17 cellular contexts compared by ENCODE assay signal in the genomic region with DNA sequence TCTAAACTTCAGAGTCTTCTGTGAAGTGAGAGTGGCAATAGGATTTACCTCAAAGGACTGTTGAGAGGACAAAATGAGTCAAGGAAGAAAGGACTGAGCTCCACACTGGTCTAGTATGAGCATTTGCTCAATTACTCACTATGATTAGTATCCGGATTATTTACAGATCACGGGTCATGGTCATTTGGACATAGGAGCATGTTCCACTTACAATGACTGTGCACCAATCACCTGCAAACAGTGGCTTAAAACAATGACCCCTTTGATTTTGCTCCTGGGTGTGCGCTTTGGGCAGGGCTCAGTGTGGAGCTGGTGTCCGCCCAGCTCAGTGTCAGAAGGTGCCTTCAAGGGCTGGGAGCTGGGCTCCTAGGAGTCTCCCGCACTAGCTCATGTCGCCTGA.
DNase-seq lines count a peak whose midpoint lies in the region; ATAC-seq, FAIRE-seq and TF ChIP-seq lines count a peak whose summit lies in the region.
"Had no signal": no experiment of that assay in that cellular context is flagged by ENCODE, and none has a peak within 500 bp of the region (broad histone marks: within the 10 kb centered on the region; RNA-seq: fewer than 3 reads in every experiment).

No MANE protein-coding gene starts in this region.

- no peaks in the 10 kb centered on the region for H3K79me1 ChIP-seq in H1 (ENCODE audit: low read depth, low read length)

- no peak for FAIRE-seq in H1 (lab: Jason Lieb, UNC)
- FAIRE-seq: G401.6, GM12891 had no signal

- H2BK20ac ChIP-seq in H1 (ENCODE audit: low read length) = no peak overlapping the region

- H3K9ac ChIP-seq in DND-41 (ENCODE audit: low read depth, low read length) = peak overlapping the region; percentile 37; the same call in 1 of the 2 replicates
- H3K9ac ChIP-seq in H1 (replicated peaks in 1 of 4; ENCODE audit: extremely low read depth in 1 of 4, low read depth in 3 of 4, low read length in 3 of 4) = no peak overlapping the region
- H3K9ac ChIP-seq: BLaER1 treated with 17β-estradiol and CSF1 and Interleukin-3, amounts not matched to agents 10 nM and 100 nM had no signal

- no peaks in the 10 kb centered on the region for H3K79me2 ChIP-seq in DND-41 (ENCODE audit: insufficient read depth, low read length)
- no peaks in the 10 kb centered on the region for H3K79me2 ChIP-seq in H1 (ENCODE audit: control insufficient read depth in 1 of 2, insufficient read depth in 2 of 2, low read length in 2 of 2)

- H4K20me1 ChIP-seq in DND-41 (ENCODE audit: insufficient read depth, low read length) = no peaks in the 10 kb centered on the region
- no peaks in the 10 kb centered on the region for H4K20me1 ChIP-seq in H1 (replicated peaks in 1 of 2; ENCODE audit: control insufficient read depth in 1 of 2, insufficient read depth in 2 of 2, low read length in 2 of 2)
- H4K20me1 ChIP-seq: BLaER1 treated with 17β-estradiol and CSF1 and Interleukin-3, amounts not matched to agents 10 nM and 100 nM had no signal

- H3K4ac ChIP-seq in H1 (replicated peaks; ENCODE audit: insufficient read length, low read depth, low read length) = no peak overlapping the region

- TF ChIP-seq EP300 in H1 (IDR thresholded peaks at IDR 0.05; ENCODE audit: borderline replicate concordance in 1 of 2, low read depth in 2 of 2, low read length in 2 of 2) = no peak

- H3K27ac ChIP-seq in DND-41 (ENCODE audit: low read length) (peak overlapping the region; percentile 84), H1 (ENCODE audit: low read depth, low read length) (no peak overlapping the region)
- H3K27ac ChIP-seq: BLaER1 treated with 17β-estradiol and CSF1 and Interleukin-3, amounts not matched to agents 10 nM and 100 nM had no signal

- H3K14ac ChIP-seq in H1 (ENCODE audit: insufficient read length) = no peak overlapping the region

- H3K4me1 ChIP-seq in DND-41 (ENCODE audit: insufficient read depth, low read length) (peaks cover 65% of the 10 kb centered on the region), H1 (replicated peaks in 1 of 4; ENCODE audit: control insufficient read depth in 3 of 4, insufficient read depth in 4 of 4, low read length in 3 of 4) (peaks cover 0 to 10% (median 4%) of the 10 kb centered on the region in 4 experiments; a peak in 4 of 7 replicates)

- peak overlapping the region; percentile 28; the same call in 1 of the 2 replicates for H3K18ac ChIP-seq in H1 (ENCODE audit: extremely low read depth, low read length)

- H2BK15ac ChIP-seq in H1 (ENCODE audit: low read length) = 0 out of 2 replicates have a peak overlapping the region, but pooled peaks have one; percentile 48

- no peak overlapping the region for H3K23ac ChIP-seq in H1 (ENCODE audit: insufficient read length)

- H3K4me3 Mint-ChIP-seq in T-helper 2 cell treated with Interferon-gamma antibody and Interleukin-4, amounts not matched to agents 5 μg/mL and 100 μg/mL, for 36 hours = no peak overlapping the region
- H3K4me3 Mint-ChIP-seq: B cell; CD8-positive, alpha-beta T cell; GM23338; H9 had no signal

- peak overlapping the region; percentile 61; the same call in 1 of the 2 replicates for H2BK12ac ChIP-seq in H1 (ENCODE audit: low read depth, low read length)

- H3K23me2 ChIP-seq in H1 (ENCODE audit: low read depth, low read length) = no peaks in the 10 kb centered on the region

- TF ChIP-seq CTCF in DND-41 (IDR thresholded peaks at IDR 0.05; ENCODE audit: borderline replicate concordance, extremely low read depth, low read length, poor library complexity, severe bottlenecking) (no peak), H1 (IDR thresholded peaks at IDR 0.05; ENCODE audit: control extremely low read depth in 1 of 3, insufficient read depth in 1 of 3, low read depth in 1 of 3, low read length in 3 of 3) (no peak)

- 0 out of 2 replicates have a peak overlapping the region, but pooled peaks have one; percentile 31 for H2AK5ac ChIP-seq in H1 (ENCODE audit: low read depth, low read length)

- H4K5ac ChIP-seq in H1 (ENCODE audit: insufficient read length, low read depth, low read length) = no peak overlapping the region

- H3K56ac ChIP-seq in H1 (replicated peaks; ENCODE audit: insufficient read length, low read depth, low read length) = no peak overlapping the region

- H3K9me3 Mint-ChIP-seq in T-helper 2 cell treated with Interferon-gamma antibody and Interleukin-4, amounts not matched to agents 5 μg/mL and 100 μg/mL, for 36 hours = no peaks in the 10 kb centered on the region
- H3K9me3 Mint-ChIP-seq: CD8-positive, alpha-beta T cell had no signal

- H3K36me3 ChIP-seq in DND-41 (ENCODE audit: insufficient read depth, low read length) = no peaks in the 10 kb centered on the region
- no peaks in the 10 kb centered on the region for H3K36me3 ChIP-seq in H1 (ENCODE audit: control insufficient read depth in 2 of 4, insufficient read depth in 4 of 4, low read length in 3 of 4)
- H3K36me3 ChIP-seq: BLaER1 treated with 17β-estradiol and CSF1 and Interleukin-3, amounts not matched to agents 10 nM and 100 nM had no signal

- H4K8ac ChIP-seq in H1 (ENCODE audit: extremely low read depth, insufficient read depth, low read length) = no peak overlapping the region

- H3K27ac Mint-ChIP-seq in T-helper 2 cell treated with Interferon-gamma antibody and Interleukin-4, amounts not matched to agents 5 μg/mL and 100 μg/mL, for 36 hours = no peak overlapping the region
- H3K27ac Mint-ChIP-seq: B cell; CD8-positive, alpha-beta T cell; GM23338; H9 had no signal

- H3K9me3 ChIP-seq in DND-41 (ENCODE audit: insufficient read depth, low read length, severe bottlenecking) = no peaks in the 10 kb centered on the region
- H3K9me3 ChIP-seq in H1 (ENCODE audit: insufficient read depth in 2 of 2, low read depth in 1 of 2, low read length in 1 of 2) = peaks cover 0 to 3% of the 10 kb centered on the region in 2 experiments; a peak in 1 of 4 replicates
- H3K9me3 ChIP-seq: BLaER1 treated with 17β-estradiol and CSF1 and Interleukin-3, amounts not matched to agents 10 nM and 100 nM had no signal

- H3K4me3 ChIP-seq in DND-41 (ENCODE audit: low read depth in 1 of 2, low read length in 2 of 2) (no peak overlapping the region), H1 (ENCODE audit: extremely low read depth in 1 of 4, insufficient read depth in 2 of 4, low read depth in 3 of 4, low read length in 4 of 4) (no peak overlapping the region)
- H3K4me3 ChIP-seq: BLaER1 treated with 17β-estradiol and CSF1 and Interleukin-3, amounts not matched to agents 10 nM and 100 nM; GM23338 had no signal

- TF ChIP-seq RAD21 in H1 (IDR thresholded peaks at IDR 0.05 in 1 of 2, conservative IDR thresholded peaks at IDR 0.05 in 1 of 2; ENCODE audit: low read depth in 2 of 2, low read length in 2 of 2) = no peak

- no peak for ATAC-seq in DND-41 (ENCODE audit: insufficient read depth, low read depth)
- ATAC-seq: CD8-positive, alpha-beta T cell; GM23338 had no signal

- H3K27me3 Mint-ChIP-seq in T-helper 2 cell treated with Interferon-gamma antibody and Interleukin-4, amounts not matched to agents 5 μg/mL and 100 μg/mL, for 36 hours (ENCODE audit: low read depth) = peaks cover 2% of the 10 kb centered on the region
- H3K27me3 Mint-ChIP-seq: B cell had no signal

- no peak overlapping the region for H2BK120ac ChIP-seq in H1 (replicated peaks; ENCODE audit: low read depth, low read length)

- no peak overlapping the region for H3K4me2 ChIP-seq in DND-41 (ENCODE audit: insufficient read depth, low read length)
- no peak overlapping the region for H3K4me2 ChIP-seq in H1 (ENCODE audit: insufficient read depth in 1 of 2, low read depth in 2 of 2, low read length in 2 of 2)
- H3K4me2 ChIP-seq: GM23338 had no signal

- intact Hi-C loops in posterior vena cava (cut with DNase I) = no loop called here

- DNase-seq in DND-41 (no peak), HT1080 (ENCODE audit: low read depth) (peak; percentile 72), H1 (ENCODE audit: low read depth in 1 of 2, low spot score in 2 of 2) (no peak), posterior vena cava (ENCODE audit: low spot score) (peak; percentile 35), HT-29 (ENCODE audit: low spot score) (no peak), amygdala (lab: John Stamatoyannopoulos, UW) (no peak)
- no peak for DNase-seq in T-helper 2 cell treated with Interferon-gamma antibody and Interleukin-4, amounts not matched to agents 5 μg/mL and 100 μg/mL, for 36 hours (ENCODE audit: low spot score)
- DNase-seq: CD8-positive, alpha-beta T cell; COR-L47; DMS 273 treated with DMSO at 0.1 percent for 48 hours; DMS53; H9 had no signal

- H3K4me1 Mint-ChIP-seq in T-helper 2 cell treated with Interferon-gamma antibody and Interleukin-4, amounts not matched to agents 5 μg/mL and 100 μg/mL, for 36 hours (ENCODE audit: low read depth) = peaks cover 8% of the 10 kb centered on the region
- H3K4me1 Mint-ChIP-seq: B cell had no signal

- no peak overlapping the region for H4K91ac ChIP-seq in H1 (replicated peaks; ENCODE audit: insufficient read length, low read length)

- H2BK5ac ChIP-seq in H1 (ENCODE audit: low read depth, low read length) = no peak overlapping the region

- TF ChIP-seq POLR2A in H1 (IDR thresholded peaks at IDR 0.05; ENCODE audit: control extremely low read depth in 1 of 2, low read depth in 2 of 2, low read length in 2 of 2) = no peak

- H3K27me3 ChIP-seq in DND-41 (ENCODE audit: insufficient read depth, low read length, poor library complexity) = no peaks in the 10 kb centered on the region
- H3K27me3 ChIP-seq in H1 (replicated peaks in 1 of 4; ENCODE audit: control insufficient read depth in 3 of 4, extremely low read depth in 1 of 4, insufficient read depth in 3 of 4, low read length in 3 of 4) = no peaks in the 10 kb centered on the region; a peak in 3 of 7 replicates
- H3K27me3 ChIP-seq: BLaER1 treated with 17β-estradiol and CSF1 and Interleukin-3, amounts not matched to agents 10 nM and 100 nM had no signal

- POLR2A ChIA-PET in H1 (lab: Charles Lee; ENCODE audit: partially characterized antibody) = no interaction called here

- CTCF ChIA-PET in H1 (lab: Charles Lee; ENCODE audit: partially characterized antibody) = interaction anchor here (1.5 to 2.7 kb wide), 2 partner anchors 10 kb away, joined by 4 to 10 read pairs; no protein-coding TSS in a partner anchor

- WGBS in H1 (ENCODE audit: extremely low coverage in 1 of 2, insufficient coverage in 1 of 2, insufficient read length in 1 of 2, insufficient replicate concordance in 2 of 2, low coverage in 1 of 2, low lambda C conversion rate in 2 of 2, missing lambda C conversion rate in 1 of 2), 2 experiments = 96% methylated on average over 6 of the region's 6 CpGs; no CpG with 5 or more reads in 1 of the 2 experiments

- no peaks in the 10 kb centered on the region for H3K36me3 Mint-ChIP-seq in T-helper 2 cell treated with Interferon-gamma antibody and Interleukin-4, amounts not matched to agents 5 μg/mL and 100 μg/mL, for 36 hours (ENCODE audit: low read depth)
- H3K36me3 Mint-ChIP-seq: CD8-positive, alpha-beta T cell had no signal

- H2AFZ ChIP-seq in DND-41 (ENCODE audit: low read depth, low read length) = no peak overlapping the region
- H2AFZ ChIP-seq in H1 (ENCODE audit: low read length) = no peak overlapping the region
- H2AFZ ChIP-seq: GM23338 had no signal

TF ChIP-seq in H1, 55 proteins besides CTCF, POLR2A, EP300 and RAD21 (continues in another document):
- TF ChIP-seq BACH1 (IDR thresholded peaks at IDR 0.05; ENCODE audit: low read length) (no peak), BCL11A (IDR thresholded peaks at IDR 0.05; ENCODE audit: low read depth in 2 of 2, low read length in 2 of 2) (no peak), HDAC2 (IDR thresholded peaks at IDR 0.05; ENCODE audit: borderline replicate concordance in 1 of 2, low read depth in 2 of 2, low read length in 2 of 2) (no peak), SIRT6 (IDR thresholded peaks at IDR 0.05; ENCODE audit: low read length) (no peak)

Comparison
In these comparisons a context has a peak if more than half of its experiments do, and no peak if none do; other contexts are left out.
1. DNase-seq: peak in HT1080 (single experiment) and posterior vena cava (single experiment); none in DND-41 (single experiment), H1 (0 of 2), HT-29 (single experiment), amygdala (0 of 56) and T-helper 2 cell treated with Interferon-gamma antibody and Interleukin-4, amounts not matched to agents 5 μg/mL and 100 μg/mL, for 36 hours (single experiment).